Comparison of ENCODE assay signal across 9 cellular contexts in genomic region chr17:50943575-50943933, GRCh38.
DNase-seq lines count a peak whose midpoint lies in the region; ATAC-seq and TF ChIP-seq lines count a peak whose summit lies in the region.
"Had no signal": no experiment of that assay in that cellular context is flagged by ENCODE, and none has a peak within 500 bp of the region (broad histone marks: within the 10 kb centered on the region; RNA-seq: fewer than 3 reads in every experiment).

No MANE protein-coding gene starts in this region.

- H3K27me3 ChIP-seq in CD4-positive, alpha-beta memory T cell (ENCODE audit: insufficient read depth, low read length), result no peaks in the 10 kb centered on the region
- H3K27me3 ChIP-seq in OCI-LY3 (ENCODE audit: low read depth, low read length) (no peaks in the 10 kb centered on the region), neural progenitor cell (peaks cover 38% of the 10 kb centered on the region)

- no peaks in the 10 kb centered on the region for H3K36me3 ChIP-seq in CD4-positive, alpha-beta memory T cell (ENCODE audit: insufficient read depth, low read length)
- H3K36me3 ChIP-seq in OCI-LY3 (replicated peaks; ENCODE audit: low read depth, low read length), result no peaks in the 10 kb centered on the region
- H3K36me3 ChIP-seq in neural progenitor cell, result no peaks in the 10 kb centered on the region

- H3K4me3 ChIP-seq in CD4-positive, alpha-beta memory T cell (ENCODE audit: low read length in 2 of 2), result peak overlapping the region in 1 of 2 donors; percentile 46
- H3K4me3 ChIP-seq in OCI-LY3 (ENCODE audit: low read length) (no peak overlapping the region), coronary artery (no peak overlapping the region), neural progenitor cell (no peak overlapping the region)

- no peaks in the 10 kb centered on the region for H3K27me3 Mint-ChIP-seq in CD4-positive, alpha-beta memory T cell
- peaks cover 17% of the 10 kb centered on the region for H3K27me3 Mint-ChIP-seq in neural progenitor cell (ENCODE audit: insufficient read depth, low read depth)

- H3K79me2 ChIP-seq in OCI-LY3 (ENCODE audit: low read length) (no peaks in the 10 kb centered on the region), neural progenitor cell (ENCODE audit: low read depth) (no peaks in the 10 kb centered on the region)

- CTCF ChIA-PET in CD4-positive, alpha-beta memory T cell (lab: Charles Lee; ENCODE audit: partially characterized antibody), result interaction anchor here (1.1 to 17.7 kb wide), 6 partner anchors 13 to 92 kb away, joined by 3 to 515 read pairs (median 6); no protein-coding TSS in a partner anchor

- POLR2A ChIA-PET in CD4-positive, alpha-beta memory T cell (lab: Charles Lee; ENCODE audit: partially characterized antibody), result interaction anchor here (0.9 to 18.7 kb wide), 12 partner anchors 8 to 91 kb away, joined by 3 to 673 read pairs (median 9); partner anchors contain the start of gene TOB1

- peaks cover 0 to 1% (median 0%) of the 10 kb centered on the region in 8 donors for H3K9me3 Mint-ChIP-seq in CD4-positive, alpha-beta memory T cell
- no peaks in the 10 kb centered on the region for H3K9me3 Mint-ChIP-seq in neural progenitor cell

- H2AFZ ChIP-seq in OCI-LY3 (ENCODE audit: low read depth, low read length), result no peak overlapping the region
- no peak overlapping the region for H2AFZ ChIP-seq in neural progenitor cell (replicated peaks)

- H3K36me3 Mint-ChIP-seq in CD4-positive, alpha-beta memory T cell, result no peaks in the 10 kb centered on the region
- H3K36me3 Mint-ChIP-seq in neural progenitor cell, result no peaks in the 10 kb centered on the region

- no peak for ATAC-seq in GM18520 (IDR thresholded peaks at IDR 0.05; ENCODE audit: unreplicated experiment)

- H3K9ac ChIP-seq in OCI-LY3 (ENCODE audit: low read length) (no peak overlapping the region), neural progenitor cell (no peak overlapping the region)

- H3F3A ChIP-seq in neural progenitor cell (ENCODE audit: low read depth), result peaks cover 17% of the 10 kb centered on the region

- H3K4me1 ChIP-seq in CD4-positive, alpha-beta memory T cell (ENCODE audit: insufficient read depth, low read length), result peaks cover 40% of the 10 kb centered on the region
- H3K4me1 ChIP-seq in OCI-LY3 (ENCODE audit: low read length) (peaks cover 4% of the 10 kb centered on the region; the same call in 1 of the 2 replicates), neural progenitor cell (peaks cover 13% of the 10 kb centered on the region)

- H3K4me2 ChIP-seq in OCI-LY3 (ENCODE audit: low read length) (0 out of 2 replicates have a peak overlapping the region, but pooled peaks have one; percentile 76), neural progenitor cell (peak overlapping the region; percentile 93)

- intact Hi-C loops in CD4-positive, alpha-beta memory T cell (cut with micrococcal nuclease), result loop anchor here (5.0 kb wide), 1 partner anchor 36 kb away; no protein-coding TSS in a partner anchor

- H3K4me3 Mint-ChIP-seq in CD4-positive, alpha-beta memory T cell, result peak overlapping the region; percentile 79 to 88 (median 84)
- peak overlapping the region; percentile 33 for H3K4me3 Mint-ChIP-seq in neural progenitor cell

- peak overlapping the region; percentile 87 to 94 (median 93) for H3K27ac Mint-ChIP-seq in CD4-positive, alpha-beta memory T cell
- peak overlapping the region; percentile 60 for H3K27ac Mint-ChIP-seq in neural progenitor cell

- H3K4me1 Mint-ChIP-seq in CD4-positive, alpha-beta memory T cell, result peaks cover 21 to 52% (median 40%) of the 10 kb centered on the region in 4 donors
- peaks cover 38% of the 10 kb centered on the region for H3K4me1 Mint-ChIP-seq in neural progenitor cell

- TF ChIP-seq CTCF in OCI-LY3 (IDR thresholded peaks at IDR 0.05; ENCODE audit: low read depth, low read length) (no peak), coronary artery (IDR thresholded peaks at IDR 0.05) (no peak), neural progenitor cell (IDR thresholded peaks at IDR 0.05) (no peak)

- peak overlapping the region; percentile 73 for H3K27ac ChIP-seq in CD4-positive, alpha-beta memory T cell (ENCODE audit: low read depth, low read length)
- no peak overlapping the region for H3K27ac ChIP-seq in OCI-LY3 (ENCODE audit: low read length)
- H3K27ac ChIP-seq in coronary artery, result peak overlapping the region; percentile 77 to 90
- no peak overlapping the region for H3K27ac ChIP-seq in neural progenitor cell

- H4K20me1 ChIP-seq in OCI-LY3 (ENCODE audit: insufficient read depth, low read length), result no peaks in the 10 kb centered on the region
- H4K20me1 ChIP-seq in neural progenitor cell (ENCODE audit: low read depth), result no peaks in the 10 kb centered on the region

- no peaks in the 10 kb centered on the region for H3K9me3 ChIP-seq in CD4-positive, alpha-beta memory T cell (ENCODE audit: control insufficient read depth in 1 of 2, low read length in 2 of 2)
- H3K9me3 ChIP-seq in OCI-LY3 (ENCODE audit: insufficient read depth, low read length), result no peaks in the 10 kb centered on the region
- H3K9me3 ChIP-seq in neural progenitor cell (ENCODE audit: low read depth), result no peaks in the 10 kb centered on the region

- peak in 1 of 5 donors; percentile 22 for DNase-seq in CD4-positive, alpha-beta memory T cell
- peak; percentile 47 for DNase-seq in coronary artery (ENCODE audit: low spot score)
- DNase-seq in neural progenitor cell (ENCODE audit: low spot score), result no peak
- DNase-seq in T-helper 9 cell, result no peak
- no peak for DNase-seq in activated gamma-delta T cell treated with Interleukin-2 at 50 U/mL for 16 hours
- DNase-seq in NCI-H2196 treated with DMSO at 0.1 percent for 48 hours (lab: John Stamatoyannopoulos, UW; ENCODE audit: unreplicated experiment), result no peak
- DNase-seq: activated CD4-positive, alpha-beta T cell treated with anti-CD3 and anti-CD28 coated beads for 4 hours had no signal

Comparison
In these comparisons a context has a peak if more than half of its experiments do, and no peak if none do; other contexts are left out.
1. H3K27ac ChIP-seq: peak in CD4-positive, alpha-beta memory T cell (single experiment) and coronary artery (2 of 2); none in OCI-LY3 (single experiment) and neural progenitor cell (single experiment).